11 cellular contexts compared by ENCODE assay signal in the genomic region with DNA sequence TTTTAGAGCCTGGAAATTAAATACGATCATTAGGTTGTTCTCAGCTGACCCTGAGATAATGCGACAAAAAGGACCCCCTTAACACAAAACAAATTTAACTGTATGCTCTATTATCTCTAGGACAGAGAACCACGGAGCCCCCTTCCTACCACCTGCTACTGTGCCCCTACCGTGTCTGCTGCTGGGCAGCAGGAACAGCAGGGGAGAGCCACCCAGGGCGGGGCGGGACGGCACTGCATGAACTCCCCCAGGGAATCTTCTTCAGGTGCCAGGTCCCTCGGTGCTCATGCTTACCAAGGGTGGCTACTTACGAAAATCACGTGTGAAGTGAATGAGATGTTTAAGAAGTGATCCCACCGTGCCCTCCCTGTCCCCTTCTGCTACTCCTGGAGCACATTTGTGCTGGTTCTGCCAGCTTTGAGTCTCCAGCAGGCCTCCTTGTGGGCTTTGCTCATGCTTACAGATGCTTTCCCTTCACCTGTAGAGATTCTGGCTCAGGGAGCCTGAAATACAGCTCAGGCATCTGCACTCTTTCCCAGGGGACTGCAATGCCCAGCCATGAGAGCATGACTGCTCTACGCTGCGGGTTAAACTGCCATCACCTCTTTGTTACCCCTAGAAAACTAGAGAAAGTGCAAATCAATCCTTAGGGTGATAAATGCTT.
"Had no signal": no experiment of that assay in that cellular context is flagged by ENCODE, and none has a peak within 500 bp of the region (broad histone marks: within the 10 kb centered on the region; RNA-seq: fewer than 3 reads in every experiment).

No MANE protein-coding gene starts in this region.

- H3K79me2 ChIP-seq: parathyroid adenoma had no signal

- H3K36me3 ChIP-seq: lower lobe of right lung had no signal

- H3K27ac ChIP-seq: foreskin keratinocyte, lower lobe of right lung, parathyroid adenoma had no signal

- H2AFZ ChIP-seq: parathyroid adenoma had no signal

- H3K9ac ChIP-seq: parathyroid adenoma had no signal

- H3K4me1 ChIP-seq: foreskin keratinocyte, lower lobe of right lung, parathyroid adenoma had no signal

- H3K9me3 ChIP-seq: lower lobe of right lung had no signal

- DNase-seq: activated CD4-positive, CD25-positive, alpha-beta regulatory T cell; activated naive CD4-positive, alpha-beta T cell treated with Interleukin-2 at 50 U/mL for 16 hours; activated naive CD8-positive, alpha-beta T cell treated with anti-CD3 and anti-CD28 coated beads, Interleukin-2, amount 50 U/mL, for 24 hours; aorta; cerebellar nuclear complex; effector CD8-positive, alpha-beta T cell; foreskin keratinocyte; left colon; lower lobe of right lung; stimulated activated CD4-positive, alpha-beta T cell treated with anti-CD3 and anti-CD28 coated beads, Interleukin-2, amount 100 ng/mL, for 24 hours had no signal

- H3K4me3 ChIP-seq: lower lobe of right lung had no signal
